Comparison of ENCODE assay signal across 9 cellular contexts in the genomic region with DNA sequence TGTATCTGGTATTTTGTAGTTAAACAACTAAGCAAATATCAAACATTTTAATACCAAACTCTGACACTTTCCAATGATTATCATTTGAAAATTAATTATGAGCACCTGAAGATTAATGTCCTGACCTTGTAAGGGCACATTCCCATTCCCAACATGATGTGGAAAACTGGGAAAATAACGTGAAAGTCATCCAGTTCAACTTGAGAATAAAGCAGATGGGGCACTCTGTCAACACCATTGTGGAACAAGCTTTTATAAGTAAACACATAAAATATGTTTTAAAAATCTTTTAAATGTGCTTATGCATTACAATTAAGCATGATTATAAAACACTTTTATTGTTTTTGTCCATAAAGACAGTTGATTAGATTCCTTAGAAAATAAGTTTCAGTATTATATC. TPM values are rescaled to one million over a fixed set of nuclear protein-coding genes. Genes with fewer than 3 reads are reported as not detected.
"Had no signal": no experiment of that assay in that cellular context is flagged by ENCODE, and none has a peak within 500 bp of the region (broad histone marks: within the 10 kb centered on the region; RNA-seq: fewer than 3 reads in every experiment).

No MANE protein-coding gene starts in this region.

- H3K4me3 ChIP-seq: HAP-1 had no signal

- H3K4me1 Mint-ChIP-seq: IgD-negative memory B cell had no signal

- H3K36me3 Mint-ChIP-seq: IgD-negative memory B cell had no signal

- H3K9me3 ChIP-seq: HAP-1 had no signal

- H3K4me3 Mint-ChIP-seq: HFFc6, IgD-negative memory B cell had no signal

- H3K27ac ChIP-seq: HL-60 had no signal

- H3K27ac Mint-ChIP-seq: HFFc6, IgD-negative memory B cell had no signal

- H3K36me3 ChIP-seq: HAP-1 had no signal

- DNase-seq: GOT3, H7, HFFc6, KBM-7 had no signal

- H3K9me3 Mint-ChIP-seq: HFFc6, IgD-negative memory B cell had no signal

- ATAC-seq: HCT116, HepG2 had no signal

RNA-seq across cellular contexts. Expression of gene STEAP2, which starts 14.1 kb away (rescaled TPM):
- polyA plus RNA-seq: IgD-negative memory B cell had no signal
